Comparison of ENCODE assay signal across 14 cellular contexts in the genomic region with DNA sequence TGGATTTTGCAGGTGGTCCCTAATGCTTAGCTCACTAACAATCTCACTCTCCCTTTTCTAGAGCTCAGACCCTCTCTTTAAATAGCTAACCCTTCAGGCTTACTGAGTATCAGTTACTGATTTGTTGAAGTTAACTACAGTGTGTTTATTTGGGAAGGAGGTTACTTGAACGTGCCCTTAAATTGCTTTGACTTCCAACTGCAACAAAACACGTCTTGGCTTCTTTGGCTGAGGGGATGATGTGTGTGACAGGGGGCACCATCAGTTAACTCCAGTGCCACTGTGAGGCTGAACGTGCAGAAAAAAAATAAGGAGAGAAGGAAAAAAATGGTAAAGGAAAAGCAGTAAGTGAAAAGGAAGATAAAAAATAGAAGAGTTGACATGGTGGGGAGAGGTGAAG.
"Had no signal": no experiment of that assay in that cellular context is flagged by ENCODE, and none has a peak within 500 bp of the region (broad histone marks: within the 10 kb centered on the region; RNA-seq: fewer than 3 reads in every experiment).

No MANE protein-coding gene starts in this region.

- H3K4me3 Mint-ChIP-seq: activated CD8-positive, alpha-beta memory T cell treated with anti-CD3 and anti-CD28 coated beads, Interleukin-2, amount 10 ng/mL, durations not matched to agents 7 days and 5 days; activated naive CD8-positive, alpha-beta T cell; activated T-cell treated with anti-CD3 and anti-CD28 coated beads, Interleukin-2, amount 50 U/mL, for 24 hours; immature natural killer cell; natural killer cell; stimulated activated memory B cell treated with anti-CD40 and anti-IgM and Interleukin-4, amounts not matched to agents 10 μg/mL and 1 μg/mL and 100 μg/mL, for 72 hours; T-helper 1 cell treated with Interleukin-12 subunit alpha and Interleukin-12 subunit beta and Interleukin-4 antibody, amounts not matched to agents 30 μg/mL and 1 μg/mL, for 36 hours had no signal

- H3K36me3 Mint-ChIP-seq: activated CD8-positive, alpha-beta memory T cell treated with anti-CD3 and anti-CD28 coated beads, Interleukin-2, amount 10 ng/mL, durations not matched to agents 7 days and 5 days; activated naive CD8-positive, alpha-beta T cell; immature natural killer cell; natural killer cell; stimulated activated memory B cell treated with anti-CD40 and anti-IgM and Interleukin-4, amounts not matched to agents 10 μg/mL and 1 μg/mL and 100 μg/mL, for 72 hours had no signal

- H3K4me1 ChIP-seq: breast epithelium had no signal

- H3K9me3 Mint-ChIP-seq: activated T-cell treated with anti-CD3 and anti-CD28 coated beads, Interleukin-2, amount 50 U/mL, for 24 hours; immature natural killer cell; natural killer cell; stimulated activated memory B cell treated with anti-CD40 and anti-IgM and Interleukin-4, amounts not matched to agents 10 μg/mL and 1 μg/mL and 100 μg/mL, for 72 hours; T-helper 1 cell treated with Interleukin-12 subunit alpha and Interleukin-12 subunit beta and Interleukin-4 antibody, amounts not matched to agents 30 μg/mL and 1 μg/mL, for 36 hours had no signal

- H3K27ac ChIP-seq: breast epithelium, dorsolateral prefrontal cortex, esophagus muscularis mucosa, skin epidermis, tibial nerve had no signal

- DNase-seq: activated CD8-positive, alpha-beta memory T cell treated with anti-CD3 and anti-CD28 coated beads, Interleukin-2, amount 10 ng/mL, durations not matched to agents 7 days and 5 days; activated effector memory CD4-positive, alpha-beta T cell treated with Interleukin-2 at 50 U/mL for 16 hours; activated T-cell treated with anti-CD3 and anti-CD28 coated beads, Interleukin-2, amount 50 U/mL, for 24 hours; dorsolateral prefrontal cortex; immature natural killer cell; natural killer cell had no signal

- H3K4me3 ChIP-seq: breast epithelium, esophagus muscularis mucosa, mucosa of descending colon, skin epidermis, tibial nerve had no signal

- H3K4me1 Mint-ChIP-seq: activated CD8-positive, alpha-beta memory T cell treated with anti-CD3 and anti-CD28 coated beads, Interleukin-2, amount 10 ng/mL, durations not matched to agents 7 days and 5 days; immature natural killer cell; natural killer cell had no signal

- H3K27me3 ChIP-seq: breast epithelium, esophagus muscularis mucosa, tibial nerve had no signal

- H3K9me3 ChIP-seq: breast epithelium, esophagus muscularis mucosa, mucosa of descending colon, tibial nerve had no signal

- H3K36me3 ChIP-seq: breast epithelium, esophagus muscularis mucosa, tibial nerve had no signal

- H3K27ac Mint-ChIP-seq: activated CD8-positive, alpha-beta memory T cell treated with anti-CD3 and anti-CD28 coated beads, Interleukin-2, amount 10 ng/mL, durations not matched to agents 7 days and 5 days; activated naive CD8-positive, alpha-beta T cell; activated T-cell treated with anti-CD3 and anti-CD28 coated beads, Interleukin-2, amount 50 U/mL, for 24 hours; immature natural killer cell; natural killer cell; stimulated activated memory B cell treated with anti-CD40 and anti-IgM and Interleukin-4, amounts not matched to agents 10 μg/mL and 1 μg/mL and 100 μg/mL, for 72 hours; T-helper 1 cell treated with Interleukin-12 subunit alpha and Interleukin-12 subunit beta and Interleukin-4 antibody, amounts not matched to agents 30 μg/mL and 1 μg/mL, for 36 hours had no signal
